In the genomic region with DNA sequence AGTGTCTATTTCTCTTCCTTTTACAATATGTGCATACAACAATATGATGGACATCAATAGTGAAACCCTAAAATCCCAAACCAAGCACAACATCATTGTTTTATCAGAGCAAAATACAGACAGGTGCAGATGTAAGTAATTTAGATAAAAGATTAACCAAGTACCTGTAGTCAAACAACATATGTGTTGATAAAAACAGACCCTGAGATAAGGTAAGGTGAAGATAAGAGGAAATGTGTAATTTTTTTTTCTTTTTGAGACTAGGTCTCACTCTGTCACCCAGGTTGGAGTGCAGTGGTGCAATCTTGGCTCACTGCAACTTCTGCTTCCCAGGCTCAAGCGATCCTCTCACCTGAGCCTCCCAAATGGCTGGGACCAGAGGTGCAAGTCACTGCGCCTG, we compare ENCODE assay signal across 3 cellular contexts.
"Had no signal": no experiment of that assay in that cellular context is flagged by ENCODE, and none has a peak within 500 bp of the region (broad histone marks: within the 10 kb centered on the region; RNA-seq: fewer than 3 reads in every experiment).

No MANE protein-coding gene starts in this region.

- ATAC-seq: GM12878 had no signal

- DNase-seq: GDM1, GF-D8 had no signal

- H3K4me3 ChIP-seq: GM12878 had no signal
